ENCODE assay signal across 2 cellular contexts in the genomic region with DNA sequence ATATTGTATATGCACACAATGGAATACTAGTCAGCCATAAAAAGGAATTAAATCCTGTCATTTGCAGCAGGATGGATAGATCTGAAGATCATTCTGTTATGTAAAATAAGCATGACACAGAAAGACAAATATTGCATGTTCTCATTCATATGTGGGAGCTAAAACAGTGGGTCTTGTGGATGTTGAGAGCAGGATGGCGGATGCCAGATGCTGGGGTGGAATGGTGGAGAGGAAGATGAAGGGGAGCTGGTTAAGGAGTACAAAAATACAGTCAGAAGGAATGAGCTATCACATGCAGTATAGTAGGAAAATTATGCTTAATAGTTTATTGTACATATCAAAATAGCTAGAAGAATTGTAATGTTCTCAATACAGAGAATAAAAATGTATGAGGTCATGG.
A peak's percentile ranks its signal among the peaks of the same experiment; 100 is the strongest.
TF ChIP-seq lines count a peak whose summit lies in the region.

No MANE protein-coding gene starts in this region.

TF ChIP-seq in HCT116, 20 proteins besides CTCF, POLR2A, EP300 and RAD21:
- TF ChIP-seq, protein P1, sequence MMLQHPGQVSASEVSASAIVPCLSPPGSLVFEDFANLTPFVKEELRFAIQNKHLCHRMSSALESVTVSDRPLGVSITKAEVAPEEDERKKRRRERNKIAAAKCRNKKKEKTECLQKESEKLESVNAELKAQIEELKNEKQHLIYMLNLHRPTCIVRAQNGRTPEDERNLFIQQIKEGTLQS (IDR thresholded peaks at IDR 0.05), result no peak
- no peak for TF ChIP-seq FOSL1 (IDR thresholded peaks at IDR 0.05; ENCODE audit: low read depth)
- no peak for TF ChIP-seq JUND (IDR thresholded peaks at IDR 0.05)
- TF ChIP-seq SP1 (IDR thresholded peaks at IDR 0.05; ENCODE audit: low read depth), result no peak
- TF ChIP-seq ZFX (IDR thresholded peaks at IDR 0.05), result no peak
- no peak for TF ChIP-seq CEBPB (IDR thresholded peaks at IDR 0.05; ENCODE audit: low read depth)
- TF ChIP-seq, protein P2, sequence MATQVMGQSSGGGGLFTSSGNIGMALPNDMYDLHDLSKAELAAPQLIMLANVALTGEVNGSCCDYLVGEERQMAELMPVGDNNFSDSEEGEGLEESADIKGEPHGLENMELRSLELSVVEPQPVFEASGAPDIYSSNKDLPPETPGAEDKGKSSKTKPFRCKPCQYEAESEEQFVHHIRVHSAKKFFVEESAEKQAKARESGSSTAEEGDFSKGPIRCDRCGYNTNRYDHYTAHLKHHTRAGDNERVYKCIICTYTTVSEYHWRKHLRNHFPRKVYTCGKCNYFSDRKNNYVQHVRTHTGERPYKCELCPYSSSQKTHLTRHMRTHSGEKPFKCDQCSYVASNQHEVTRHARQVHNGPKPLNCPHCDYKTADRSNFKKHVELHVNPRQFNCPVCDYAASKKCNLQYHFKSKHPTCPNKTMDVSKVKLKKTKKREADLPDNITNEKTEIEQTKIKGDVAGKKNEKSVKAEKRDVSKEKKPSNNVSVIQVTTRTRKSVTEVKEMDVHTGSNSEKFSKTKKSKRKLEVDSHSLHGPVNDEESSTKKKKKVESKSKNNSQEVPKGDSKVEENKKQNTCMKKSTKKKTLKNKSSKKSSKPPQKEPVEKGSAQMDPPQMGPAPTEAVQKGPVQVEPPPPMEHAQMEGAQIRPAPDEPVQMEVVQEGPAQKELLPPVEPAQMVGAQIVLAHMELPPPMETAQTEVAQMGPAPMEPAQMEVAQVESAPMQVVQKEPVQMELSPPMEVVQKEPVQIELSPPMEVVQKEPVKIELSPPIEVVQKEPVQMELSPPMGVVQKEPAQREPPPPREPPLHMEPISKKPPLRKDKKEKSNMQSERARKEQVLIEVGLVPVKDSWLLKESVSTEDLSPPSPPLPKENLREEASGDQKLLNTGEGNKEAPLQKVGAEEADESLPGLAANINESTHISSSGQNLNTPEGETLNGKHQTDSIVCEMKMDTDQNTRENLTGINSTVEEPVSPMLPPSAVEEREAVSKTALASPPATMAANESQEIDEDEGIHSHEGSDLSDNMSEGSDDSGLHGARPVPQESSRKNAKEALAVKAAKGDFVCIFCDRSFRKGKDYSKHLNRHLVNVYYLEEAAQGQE (IDR thresholded peaks at IDR 0.05; ENCODE audit: low read depth), result no peak
- no peak for TF ChIP-seq SIN3A (IDR thresholded peaks at IDR 0.05; ENCODE audit: low read depth)
- TF ChIP-seq TCF7L2 (IDR thresholded peaks at IDR 0.05; ENCODE audit: borderline replicate concordance, extremely low read depth, insufficient read depth, insufficient read length), result no peak
- no peak for TF ChIP-seq SRF (IDR thresholded peaks at IDR 0.05; ENCODE audit: low read depth)
- TF ChIP-seq POLR2AphosphoS5 (IDR thresholded peaks at IDR 0.05; ENCODE audit: low read depth, low read length), result no peak
- no peak for TF ChIP-seq CBX3 (IDR thresholded peaks at IDR 0.05; ENCODE audit: low read depth)

TF ChIP-seq in K562, 482 proteins besides CTCF, POLR2A, EP300 and RAD21:
- TF ChIP-seq RFX5 (IDR thresholded peaks at IDR 0.05; ENCODE audit: low read depth, low read length) (no peak), ZNF507 (tag; conservative IDR thresholded peaks at IDR 0.05) (0 out of 2 replicates have a peak, but pooled peaks have one; percentile 9), KDM1A (IDR thresholded peaks at IDR 0.05) (0 out of 4 replicates have a peak, but pooled peaks of 1 of the 2 experiments have one; percentile 9)
